ENCODE assay signal across 1 cellular context in genomic region chr7:35773994-35774393, GRCh38.
TF ChIP-seq lines count a peak whose summit lies in the region.

No MANE protein-coding gene starts in this region.

TF ChIP-seq in HepG2, 621 proteins besides CTCF, POLR2A, EP300 and RAD21:
- TF ChIP-seq ARHGAP35 (CRISPR knock-in tag; IDR thresholded peaks at IDR 0.05; ENCODE audit: borderline replicate concordance) (no peak), IRF1 (CRISPR knock-in tag; IDR thresholded peaks at IDR 0.05; ENCODE audit: low read depth) (no peak), ZFP91 (CRISPR knock-in tag; IDR thresholded peaks at IDR 0.05; ENCODE audit: borderline replicate concordance) (no peak), RNF2 (conservative IDR thresholded peaks at IDR 0.05; ENCODE audit: low read depth) (no peak), CBX1 (IDR thresholded peaks at IDR 0.05; ENCODE audit: low read depth) (no peak), MAFF (IDR thresholded peaks at IDR 0.05; ENCODE audit: low read depth, low read length) (peak; percentile 78), KDM1A (CRISPR knock-in tag; IDR thresholded peaks at IDR 0.05) (no peak), TBX3 (IDR thresholded peaks at IDR 0.05; ENCODE audit: borderline replicate concordance) (no peak), ZNF788 (CRISPR knock-in tag; IDR thresholded peaks at IDR 0.05; ENCODE audit: borderline replicate concordance) (no peak), MAFK (conservative IDR thresholded peaks at IDR 0.05 in 1 of 2, IDR thresholded peaks at IDR 0.05 in 1 of 2; ENCODE audit: low read length in 2 of 2) (peak; percentile 79 to 83), ZBTB38 (CRISPR knock-in tag; IDR thresholded peaks at IDR 0.05) (no peak), KDM6A (CRISPR knock-in tag; IDR thresholded peaks at IDR 0.05; ENCODE audit: low read depth) (no peak), HNRNPK (IDR thresholded peaks at IDR 0.05; ENCODE audit: low read depth, low read length, poor library complexity, severe bottlenecking) (no peak)
TF ChIP-seq in HepG2: peak in this region for 2.
